Comparison of ENCODE assay signal across 8 cellular contexts in genomic region chr6:152948150-152948768, GRCh38. TPM values are rescaled to one million over a fixed set of nuclear protein-coding genes. Genes with fewer than 3 reads are reported as not detected.
A peak's percentile ranks its signal among the peaks of the same experiment; 100 is the strongest.
DNase-seq lines count a peak whose midpoint lies in the region; ATAC-seq and TF ChIP-seq lines count a peak whose summit lies in the region.

No MANE protein-coding gene starts in this region.

- no peak overlapping the region for H3K27ac ChIP-seq in tibial artery

- H3K27me3 Mint-ChIP-seq in MCF 10A (ENCODE audit: insufficient read depth, unreplicated experiment) = peaks cover 19% of the 10 kb centered on the region

- no TSS peak for BruUV-seq in MCF 10A (replicated peaks; lab: Mats Ljungman, UMichigan)

- H3K27me3 ChIP-seq in tibial artery = no peaks in the 10 kb centered on the region

- H3K4me1 Mint-ChIP-seq in MCF 10A (ENCODE audit: insufficient read depth, unreplicated experiment) = peaks cover 15% of the 10 kb centered on the region

- H3K4me1 ChIP-seq in tibial artery = peaks cover 0 to 3% (median 0%) of the 10 kb centered on the region in 4 donors

- ATAC-seq in GM18909 (IDR thresholded peaks at IDR 0.05; ENCODE audit: poor library complexity, unreplicated experiment) (peak; percentile 87), HG03095 (IDR thresholded peaks at IDR 0.05; ENCODE audit: unreplicated experiment) (peak; percentile 72), left lobe of liver (peak; percentile 87)

- peak; percentile 77 for TF ChIP-seq CTCF in MCF 10A (IDR thresholded peaks at IDR 0.05; ENCODE audit: unreplicated experiment)
- TF ChIP-seq CTCF in tibial artery (IDR thresholded peaks at IDR 0.05) = peak; percentile 56 to 61

- CTCF ChIA-PET in MCF 10A (lab: Yijun Ruan, JAX) = interaction anchor here (0.5 to 5.5 kb wide), 39 partner anchors 9 to 820 kb away, joined by 3 to 130 read pairs (median 4); partner anchors contain the start of gene VIP

- POLR2A ChIA-PET in MCF 10A (lab: Yijun Ruan, JAX) = interaction anchor here (0.7 to 1.9 kb wide), 5 partner anchors 32 to 906 kb away, joined by 3 to 9 read pairs (median 3); no protein-coding TSS in a partner anchor

- no peak overlapping the region for H3K4me3 Mint-ChIP-seq in MCF 10A (ENCODE audit: unreplicated experiment)

- DNase-seq in D341Med (ENCODE audit: low spot score) (peak; percentile 29), NCI-H524 treated with DMSO at 0.1 percent for 48 hours (lab: John Stamatoyannopoulos, UW) (peak; percentile 17), MCF 10A (ENCODE audit: unreplicated experiment) (peak; percentile 71), left lobe of liver (ENCODE audit: low spot score) (no peak), tibial artery (no peak)
- no peak for DNase-seq in activated CD4-positive, alpha-beta T cell treated with anti-CD3 and anti-CD28 coated beads, Interleukin-2, amount 50 U/mL, for 48 hours

- no peaks in the 10 kb centered on the region for H3K36me3 ChIP-seq in tibial artery

- no peaks in the 10 kb centered on the region for H3K9me3 Mint-ChIP-seq in MCF 10A (ENCODE audit: unreplicated experiment)

- H3K9me3 ChIP-seq in tibial artery = no peaks in the 10 kb centered on the region

- peak overlapping the region in 1 of 2 donors; percentile 25 for H3K4me3 ChIP-seq in tibial artery

- no peaks in the 10 kb centered on the region for H3K36me3 Mint-ChIP-seq in MCF 10A (ENCODE audit: insufficient read depth, unreplicated experiment)

- H3K27ac Mint-ChIP-seq in MCF 10A (ENCODE audit: low read depth, unreplicated experiment) = no peak overlapping the region

- intact Hi-C loops in MCF 10A (cut with micrococcal nuclease) = loop anchor here (1.0 kb wide), 2 partner anchors 84 to 200 kb away; no protein-coding TSS in a partner anchor
- intact Hi-C loops in tibial artery (cut with DNase I; ENCODE audit: low total_unique reads) = no loop called here

RNA-seq across cellular contexts. Expression of gene FBXO5, which starts 34.6 kb away (rescaled TPM):
- total RNA-seq in MCF 10A (2022) (9.5 and 16.4 TPM in 2 replicates), left lobe of liver (1.4 TPM)

RNA-seq across cellular contexts. Expression of gene MTRF1L, which starts 54.2 kb away (rescaled TPM):
- total RNA-seq in MCF 10A (2022) = 25.5 and 30.9 TPM in 2 replicates
- 12.3 TPM for total RNA-seq in left lobe of liver

Comparison
In these comparisons a context has a peak if more than half of its experiments do, and no peak if none do; other contexts are left out.
1. DNase-seq: peak in D341Med (single experiment), NCI-H524 treated with DMSO at 0.1 percent for 48 hours (single experiment) and MCF 10A (single experiment); none in left lobe of liver (single experiment), tibial artery (0 of 2) and activated CD4-positive, alpha-beta T cell treated with anti-CD3 and anti-CD28 coated beads, Interleukin-2, amount 50 U/mL, for 48 hours (0 of 2).
2. Peak in every context shown above with its lines, with median percentiles within 50 percentile points of each other: ATAC-seq.